21 cellular contexts compared by ENCODE assay signal in genomic region chr1:219427989-219428388, GRCh38.
DNase-seq lines count a peak whose midpoint lies in the region; ATAC-seq and TF ChIP-seq lines count a peak whose summit lies in the region.
"Had no signal": no experiment of that assay in that cellular context is flagged by ENCODE, and none has a peak within 500 bp of the region (broad histone marks: within the 10 kb centered on the region; RNA-seq: fewer than 3 reads in every experiment).

No MANE protein-coding gene starts in this region.

- H3K27ac Mint-ChIP-seq in activated T-helper 17 cell treated with anti-CD3 and anti-CD28 coated beads, Interleukin-2, amount 50 U/mL, for 72 hours: peak overlapping the region; percentile 61
- H3K27ac Mint-ChIP-seq: B cell; CD4-positive, alpha-beta memory T cell had no signal

- H3K27me3 ChIP-seq in MM.1S (replicated peaks; ENCODE audit: insufficient read depth, low read length) (no peaks in the 10 kb centered on the region), foreskin keratinocyte (peaks cover 2% of the 10 kb centered on the region)
- H3K27me3 ChIP-seq: MG63, Peyer's patch had no signal

- H4K20me1 ChIP-seq in MM.1S (ENCODE audit: insufficient read depth, low read length): no peaks in the 10 kb centered on the region

- H3K4me1 ChIP-seq in MM.1S (ENCODE audit: low read length) (no peaks in the 10 kb centered on the region), foreskin keratinocyte (no peaks in the 10 kb centered on the region)
- H3K4me1 ChIP-seq: Peyer's patch had no signal

- no peaks in the 10 kb centered on the region for H3K9me3 ChIP-seq in MM.1S (replicated peaks; ENCODE audit: insufficient read depth, low read length)
- H3K9me3 ChIP-seq: MG63, Peyer's patch had no signal

- H3K4me3 Mint-ChIP-seq in activated T-helper 17 cell treated with anti-CD3 and anti-CD28 coated beads, Interleukin-2, amount 50 U/mL, for 72 hours: no peak overlapping the region
- H3K4me3 Mint-ChIP-seq: B cell; CD4-positive, alpha-beta memory T cell had no signal

- ATAC-seq in GM18502 (IDR thresholded peaks at IDR 0.05; ENCODE audit: poor library complexity, unreplicated experiment): peak; percentile 36
- ATAC-seq in activated T-helper 17 cell treated with anti-CD3 and anti-CD28 coated beads, Interleukin-2, amount 50 U/mL, for 72 hours (replicated peaks): no peak
- no peak for ATAC-seq in foreskin keratinocyte
- ATAC-seq: HCT116, HepG2 had no signal

- H3K4me3 ChIP-seq in AG10803 (ENCODE audit: low read length) (no peak overlapping the region), MM.1S (ENCODE audit: low read length) (no peak overlapping the region)
- H3K4me3 ChIP-seq: MG63, Peyer's patch had no signal

- TF ChIP-seq CTCF in AG10803 (conservative IDR thresholded peaks at IDR 0.05; ENCODE audit: low read length) (no peak), MM.1S (IDR thresholded peaks at IDR 0.05; ENCODE audit: low read length) (no peak), foreskin keratinocyte (conservative IDR thresholded peaks at IDR 0.05) (no peak)

- H3K27me3 Mint-ChIP-seq in activated T-helper 17 cell treated with anti-CD3 and anti-CD28 coated beads, Interleukin-2, amount 50 U/mL, for 72 hours: no peaks in the 10 kb centered on the region
- H3K27me3 Mint-ChIP-seq: B cell; CD4-positive, alpha-beta memory T cell had no signal

- no peaks in the 10 kb centered on the region for H3F3A ChIP-seq in MM.1S (ENCODE audit: insufficient read depth, low read length)

- H2AFZ ChIP-seq in MM.1S (ENCODE audit: low read length): no peak overlapping the region

- no peaks in the 10 kb centered on the region for H3K36me3 Mint-ChIP-seq in activated T-helper 17 cell treated with anti-CD3 and anti-CD28 coated beads, Interleukin-2, amount 50 U/mL, for 72 hours (ENCODE audit: low read depth)
- H3K36me3 Mint-ChIP-seq: CD4-positive, alpha-beta memory T cell had no signal

- no peaks in the 10 kb centered on the region for H3K9me2 ChIP-seq in MM.1S (replicated peaks; ENCODE audit: insufficient read depth, low read length)

- H3K27ac ChIP-seq in MM.1S (ENCODE audit: low read length): no peak overlapping the region
- no peak overlapping the region for H3K27ac ChIP-seq in foreskin keratinocyte
- H3K27ac ChIP-seq: Peyer's patch had no signal

- no peaks in the 10 kb centered on the region for H3K79me2 ChIP-seq in MM.1S (ENCODE audit: low read length)

- no peaks in the 10 kb centered on the region for H3K9me3 Mint-ChIP-seq in activated T-helper 17 cell treated with anti-CD3 and anti-CD28 coated beads, Interleukin-2, amount 50 U/mL, for 72 hours

- H3K36me3 ChIP-seq in MM.1S (replicated peaks; ENCODE audit: insufficient read depth, low read length): no peaks in the 10 kb centered on the region
- H3K36me3 ChIP-seq: MG63, Peyer's patch had no signal

- no peak overlapping the region for H3K4me2 ChIP-seq in MM.1S (ENCODE audit: low read depth, low read length)

- no peak overlapping the region for H3K9ac ChIP-seq in MM.1S (ENCODE audit: low read length)

- DNase-seq in AG10803 (ENCODE audit: low read depth) (peak; percentile 12), fibroblast of peridontal ligament (ENCODE audit: extremely low read depth) (peak; percentile 76), MM.1S (no peak), foreskin keratinocyte (no peak), NCI-H2081 treated with DMSO at 0.1 percent for 48 hours (lab: John Stamatoyannopoulos, UW) (no peak)
- no peak for DNase-seq in activated naive CD4-positive, alpha-beta T cell (lab: John Stamatoyannopoulos, UW)
- DNase-seq: CD4-positive, alpha-beta memory T cell; DMS79 treated with DMSO at 0.1 percent for 48 hours; GF-D8; MG63; NCI-H1105 treated with DMSO at 0.1 percent for 48 hours; NCI-H187 treated with DMSO at 0.1 percent for 48 hours; NCI-H2171 treated with DMSO at 0.1 percent for 48 hours; NCI-H82; Peyer's patch; SHP77 had no signal

- H3K4me1 Mint-ChIP-seq in activated T-helper 17 cell treated with anti-CD3 and anti-CD28 coated beads, Interleukin-2, amount 50 U/mL, for 72 hours: no peaks in the 10 kb centered on the region
- H3K4me1 Mint-ChIP-seq: B cell; CD4-positive, alpha-beta memory T cell had no signal

Comparison
In these comparisons a context has a peak if more than half of its experiments do, and no peak if none do; other contexts are left out.
1. DNase-seq: peak in AG10803 (single experiment) and fibroblast of peridontal ligament (single experiment); none in MM.1S (single experiment), activated naive CD4-positive, alpha-beta T cell (0 of 4), foreskin keratinocyte (0 of 2) and NCI-H2081 treated with DMSO at 0.1 percent for 48 hours (single experiment).